In genomic region chr2:219521066-219521880, GRCh38 we compare ENCODE assay signal across 8 cellular contexts. TPM values are rescaled to one million over a fixed set of nuclear protein-coding genes. Genes with fewer than 3 reads are reported as not detected.
DNase-seq lines count a peak whose midpoint lies in the region; ATAC-seq, FAIRE-seq and TF ChIP-seq lines count a peak whose summit lies in the region.

No MANE protein-coding gene starts in this region.

- FAIRE-seq in small intestine (lab: Jason Lieb, UNC) = no peak
- no peak for FAIRE-seq in GM12892 (lab: Jason Lieb, UNC)

- no peak overlapping the region for H3K4me3 Mint-ChIP-seq in CD4-positive, alpha-beta T cell

- H3K9me3 ChIP-seq in neuronal stem cell (replicated peaks in 1 of 2; ENCODE audit: control insufficient read depth in 2 of 2, insufficient read depth in 1 of 2, low read depth in 1 of 2, low read length in 2 of 2) (no peaks in the 10 kb centered on the region), small intestine (ENCODE audit: control insufficient read depth, low read depth) (no peaks in the 10 kb centered on the region)
- H3K9me3 ChIP-seq in CD4-positive, alpha-beta T cell (ENCODE audit: control insufficient read depth, low read length) = no peaks in the 10 kb centered on the region

- H3K79me1 ChIP-seq in neuronal stem cell (ENCODE audit: low read depth, low read length) = no peaks in the 10 kb centered on the region

- peak overlapping the region; percentile 62 for H2AFZ ChIP-seq in neuronal stem cell (ENCODE audit: low read length)

- peak overlapping the region; percentile 26 for H3K4me2 ChIP-seq in neuronal stem cell (ENCODE audit: insufficient read depth, low read length, poor library complexity, severe bottlenecking)

- H3K18ac ChIP-seq in neuronal stem cell (ENCODE audit: low read length) = peak overlapping the region; percentile 89

- H3K27me3 ChIP-seq in neuronal stem cell (ENCODE audit: control insufficient read depth in 3 of 3, insufficient read depth in 3 of 3, low read depth in 1 of 3, low read length in 3 of 3) (peaks cover 4 to 74% (median 30%) of the 10 kb centered on the region in 3 experiments), small intestine (ENCODE audit: control insufficient read depth in 2 of 2, insufficient read depth in 2 of 2, low read length in 2 of 2) (peaks cover 0 to 31% of the 10 kb centered on the region in 2 donors)
- H3K27me3 ChIP-seq in CD4-positive, alpha-beta T cell (ENCODE audit: control insufficient read depth, insufficient read depth, low read length) = peaks cover 97% of the 10 kb centered on the region

- TF ChIP-seq POLR2A in GM12892 (IDR thresholded peaks at IDR 0.05; ENCODE audit: low read depth, low read length) = no peak

- peak overlapping the region; percentile 20 for H2BK15ac ChIP-seq in neuronal stem cell (ENCODE audit: low read length)

- peak overlapping the region; percentile 61 for H3K14ac ChIP-seq in neuronal stem cell (ENCODE audit: low read length)

- H3K36me3 ChIP-seq in neuronal stem cell (replicated peaks in 1 of 2; ENCODE audit: control insufficient read depth in 2 of 2, insufficient read depth in 2 of 2, low read length in 2 of 2) (no peaks in the 10 kb centered on the region), small intestine (ENCODE audit: control insufficient read depth in 2 of 2, insufficient read depth in 2 of 2, low read length in 2 of 2) (no peaks in the 10 kb centered on the region)

- no CpG with 5 or more reads among the region's 14 CpGs for WGBS in neuronal stem cell (ENCODE audit: extremely low coverage in 2 of 2, insufficient read length in 2 of 2, insufficient replicate concordance in 1 of 2), 2 donors
- WGBS in small intestine, 3 donors = 9 to 13% (median 11%) methylated on average over 14 of the region's 14 CpGs

- no peak overlapping the region for H2BK12ac ChIP-seq in neuronal stem cell (ENCODE audit: low read length)

- no peak overlapping the region for H4K8ac ChIP-seq in neuronal stem cell (ENCODE audit: low read depth, low read length)

- H2AK5ac ChIP-seq in neuronal stem cell (ENCODE audit: low read depth, low read length) = peak overlapping the region; percentile 72

- no peak overlapping the region for H3K4ac ChIP-seq in neuronal stem cell (ENCODE audit: low read length)

- no peak overlapping the region for H3K23ac ChIP-seq in neuronal stem cell (ENCODE audit: low read depth, low read length, poor library complexity)

- no peak overlapping the region for H4K91ac ChIP-seq in neuronal stem cell (ENCODE audit: low read depth, low read length, poor library complexity)

- no peak for ATAC-seq in CD4-positive, alpha-beta T cell (ENCODE audit: poor library complexity)

- H3K27ac ChIP-seq in neuronal stem cell (replicated peaks; ENCODE audit: low read length) = no peak overlapping the region
- H3K27ac ChIP-seq in small intestine (ENCODE audit: low read depth in 1 of 2, low read length in 1 of 2) = no peak overlapping the region
- no peak overlapping the region for H3K27ac ChIP-seq in CD4-positive, alpha-beta T cell (ENCODE audit: low read depth, low read length)

- peaks cover 32% of the 10 kb centered on the region in 2 donors for H3K4me1 ChIP-seq in neuronal stem cell (ENCODE audit: control insufficient read depth in 2 of 2, insufficient read depth in 1 of 2, low read depth in 1 of 2, low read length in 2 of 2)
- no peaks in the 10 kb centered on the region for H3K4me1 ChIP-seq in small intestine (ENCODE audit: control insufficient read depth in 2 of 2, insufficient read depth in 1 of 2, low read depth in 1 of 2, low read length in 1 of 2)

- TF ChIP-seq CTCF in GM12875 (IDR thresholded peaks at IDR 0.05; ENCODE audit: borderline replicate concordance, insufficient read depth, low read depth, low read length) = peak; percentile 47
- no peak for TF ChIP-seq CTCF in CD4-positive, alpha-beta T cell (IDR thresholded peaks at IDR 0.05)

- H3K4me1 Mint-ChIP-seq in CD4-positive, alpha-beta T cell (ENCODE audit: low read depth) = peaks cover 20% of the 10 kb centered on the region

- peak overlapping the region; percentile 57 for H3K9ac ChIP-seq in neuronal stem cell (ENCODE audit: low read depth, low read length, poor library complexity)

- H3K27me3 Mint-ChIP-seq in CD4-positive, alpha-beta T cell = peaks cover 89% of the 10 kb centered on the region

- DNase-seq in AG08395 (ENCODE audit: low spot score) = peak; percentile 85
- peak; percentile 96 for DNase-seq in OCI-M1 (lab: John Stamatoyannopoulos, UW)
- DNase-seq in epidermal melanocyte (ENCODE audit: insufficient read length, low spot score) = peak; percentile 88
- no peak for DNase-seq in neuronal stem cell (ENCODE audit: low spot score)
- no peak for DNase-seq in small intestine
- DNase-seq in CD4-positive, alpha-beta T cell = no peak
- no peak for DNase-seq in GM12892 (ENCODE audit: insufficient read length)

- intact Hi-C loops in CD4-positive, alpha-beta T cell (cut with DNase I, micrococcal nuclease) = no loop called here

- H3K4me3 ChIP-seq in GM12875 (ENCODE audit: low read depth, low read length) (no peak overlapping the region), neuronal stem cell (ENCODE audit: low read length in 2 of 2) (no peak overlapping the region), small intestine (ENCODE audit: low read depth in 1 of 2, low read length in 2 of 2) (no peak overlapping the region)

- no peaks in the 10 kb centered on the region for H3K36me3 Mint-ChIP-seq in CD4-positive, alpha-beta T cell (ENCODE audit: low read depth)

- CTCF ChIA-PET in CD4-positive, alpha-beta T cell (lab: Charles Lee) = interaction anchor here (2.2 to 2.4 kb wide), 2 partner anchors 9 to 11 kb away, joined by 9 to 10 read pairs; no protein-coding TSS in a partner anchor

- no peak overlapping the region for H2BK120ac ChIP-seq in neuronal stem cell (ENCODE audit: low read depth, low read length)

- POLR2A ChIA-PET in CD4-positive, alpha-beta T cell (lab: Charles Lee) = interaction anchor here (1.6 kb wide), 1 partner anchor 11 kb away, joined by 4 read pairs; no protein-coding TSS in a partner anchor

- H2BK5ac ChIP-seq in neuronal stem cell (ENCODE audit: low read length) = no peak overlapping the region

- no peak overlapping the region for H3K27ac Mint-ChIP-seq in CD4-positive, alpha-beta T cell

- no peaks in the 10 kb centered on the region for H3K9me3 Mint-ChIP-seq in CD4-positive, alpha-beta T cell

RNA-seq across cellular contexts. Expression of gene ASIC4, which starts 7.0 kb away (rescaled TPM):
- 0.14 TPM for polyA plus RNA-seq in neuronal stem cell (2013, experiment 1 of 2)
- 0.15 TPM for polyA plus RNA-seq in neuronal stem cell (2013, experiment 2 of 2)
- under 1 TPM in 1 of 3 donors, not detected in 2; 0.04 TPM for polyA plus RNA-seq in small intestine
- under 1 TPM; 0.08 to 0.17 TPM for total RNA-seq in CD4-positive, alpha-beta T cell
- not detected for polyA plus RNA-seq in GM12892 (2012; ENCODE audit: missing spikeins)

RNA-seq across cellular contexts. Expression of gene CHPF, which starts 22.3 kb away (rescaled TPM):
- polyA plus RNA-seq in neuronal stem cell (2013, experiment 1 of 2) = 12.6 TPM
- 12.8 TPM for polyA plus RNA-seq in neuronal stem cell (2013, experiment 2 of 2)
- 10 to 100 TPM in 2 of 3 donors, 1 to 10 TPM in 1; 8.7 to 51.9 (median 49.0) TPM for polyA plus RNA-seq in small intestine
- 1 to 10 TPM; 6.5 to 7.1 TPM for total RNA-seq in CD4-positive, alpha-beta T cell
- polyA plus RNA-seq in GM12892 (2012; ENCODE audit: missing spikeins) = 0.61 TPM

RNA-seq across cellular contexts. Expression of gene TMEM198, which starts 22.6 kb away (rescaled TPM):
- 2.7 TPM for polyA plus RNA-seq in neuronal stem cell (2013, experiment 1 of 2)
- polyA plus RNA-seq in neuronal stem cell (2013, experiment 2 of 2) = 1.8 TPM
- polyA plus RNA-seq in small intestine = 10 to 100 TPM in 1 of 3 donors, 1 to 10 TPM in 2; 1.8 to 23.5 (median 9.6) TPM
- total RNA-seq in CD4-positive, alpha-beta T cell = under 1 TPM; 0.47 to 0.91 TPM
- 0.19 TPM for polyA plus RNA-seq in GM12892 (2012; ENCODE audit: missing spikeins)

RNA-seq across cellular contexts. Expression of gene GMPPA, which starts 22.6 kb away (rescaled TPM):
- polyA plus RNA-seq in neuronal stem cell (2013, experiment 1 of 2) = 11.1 TPM
- 10.9 TPM for polyA plus RNA-seq in neuronal stem cell (2013, experiment 2 of 2)
- polyA plus RNA-seq in small intestine = 10 to 100 TPM; 52.6 to 63.5 (median 59.3) TPM
- 10 to 100 TPM; 13.3 to 14.4 TPM for total RNA-seq in CD4-positive, alpha-beta T cell
- polyA plus RNA-seq in GM12892 (2012; ENCODE audit: missing spikeins) = 26.6 TPM

RNA-seq across cellular contexts. Expression of gene OBSL1, which starts 50.1 kb away (rescaled TPM):
- polyA plus RNA-seq in neuronal stem cell (2013, experiment 1 of 2) = 40.6 TPM
- polyA plus RNA-seq in neuronal stem cell (2013, experiment 2 of 2) = 41.4 TPM
- 10 to 100 TPM in 2 of 3 donors, 1 to 10 TPM in 1; 4.5 to 16.3 (median 14.6) TPM for polyA plus RNA-seq in small intestine
- total RNA-seq in CD4-positive, alpha-beta T cell = under 1 TPM; 0.31 to 0.49 TPM
- not detected for polyA plus RNA-seq in GM12892 (2012; ENCODE audit: missing spikeins)

Comparison
In these comparisons a context has a peak if more than half of its experiments do, and no peak if none do; other contexts are left out.
1. DNase-seq: peak in AG08395 (single experiment), OCI-M1 (single experiment) and epidermal melanocyte (single experiment); none in neuronal stem cell (single experiment), small intestine (single experiment), CD4-positive, alpha-beta T cell (0 of 10) and GM12892 (single experiment).